36 cellular contexts compared by ENCODE assay signal in the genomic region with DNA sequence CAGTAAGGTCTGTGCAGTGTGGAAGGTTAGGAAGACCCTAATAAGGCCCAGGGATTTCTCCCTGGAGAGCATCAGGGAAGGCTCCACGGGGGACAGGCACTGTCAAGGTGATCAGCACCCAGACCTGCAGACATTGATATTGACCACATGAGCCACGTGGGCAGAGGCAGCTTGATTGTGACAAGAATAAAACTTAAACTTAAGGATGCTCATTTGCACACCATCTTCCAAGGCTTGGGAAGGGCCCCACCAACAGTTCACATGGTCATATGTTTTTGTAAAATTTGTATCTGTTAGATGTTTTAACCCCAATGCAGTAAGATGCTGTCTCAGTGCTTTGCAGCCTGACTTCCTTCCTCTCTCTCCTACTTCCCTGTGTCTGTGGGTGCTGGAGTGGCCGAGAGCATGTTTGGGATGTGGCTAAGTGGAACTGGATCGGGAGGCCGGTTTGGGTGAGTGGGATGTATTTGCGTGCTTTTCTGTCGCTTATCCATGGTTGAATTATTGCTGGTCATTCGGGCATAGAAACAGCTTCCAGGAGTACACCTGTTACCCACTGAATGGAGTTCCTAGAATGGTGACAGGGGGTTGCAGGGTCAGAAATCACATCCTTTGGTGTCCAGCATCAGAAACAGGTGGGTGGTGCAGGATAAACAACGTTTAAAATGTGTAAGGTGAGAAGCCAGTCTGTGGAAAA. TPM values are rescaled to one million over a fixed set of nuclear protein-coding genes. Genes with fewer than 3 reads are reported as not detected.
"Had no signal": no experiment of that assay in that cellular context is flagged by ENCODE, and none has a peak within 500 bp of the region (broad histone marks: within the 10 kb centered on the region; RNA-seq: fewer than 3 reads in every experiment).

No MANE protein-coding gene starts in this region.

- H3K36me3 Mint-ChIP-seq: activated naive CD8-positive, alpha-beta T cell; immature natural killer cell; stimulated activated effector memory CD8-positive, alpha-beta T cell treated with anti-CD3 and anti-CD28 coated beads, Interleukin-12 subunit alpha, Interleukin-12 subunit beta, amount 100 ng/mL, for 72 hours had no signal

- H3K27me3 ChIP-seq: body of pancreas, cardiac muscle cell had no signal

- FAIRE-seq: kidney, pancreas, small intestine, TTC549 had no signal

- H3K9me3 Mint-ChIP-seq: nephron; stimulated activated effector memory CD8-positive, alpha-beta T cell treated with anti-CD3 and anti-CD28 coated beads, Interleukin-12 subunit alpha, Interleukin-12 subunit beta, amount 100 ng/mL, for 72 hours; stimulated activated naive CD8-positive, alpha-beta T cell treated with anti-CD3 and anti-CD28 coated beads, Interleukin-15, Interleukin-2, amounts not matched to agents 100 ng/mL and 50 ng/mL, for 24 hours; T-helper 1 cell treated with Interleukin-12 subunit alpha and Interleukin-12 subunit beta and Interleukin-4 antibody, amounts not matched to agents 30 μg/mL and 1 μg/mL, for 36 hours had no signal

- H3K9me3 ChIP-seq: body of pancreas, heart left ventricle, left lung, neutrophil, pancreas, prostate gland, sigmoid colon, thyroid gland, upper lobe of left lung had no signal

- H3K27ac ChIP-seq: body of pancreas, cardiac muscle cell, foreskin keratinocyte, heart left ventricle, left lung, neutrophil, pancreas, prostate gland, sigmoid colon, thyroid gland, upper lobe of left lung, VCaP had no signal

- H3K27ac Mint-ChIP-seq: activated naive CD8-positive, alpha-beta T cell; nephron; stimulated activated effector memory CD8-positive, alpha-beta T cell treated with anti-CD3 and anti-CD28 coated beads, Interleukin-12 subunit alpha, Interleukin-12 subunit beta, amount 100 ng/mL, for 72 hours; stimulated activated naive CD8-positive, alpha-beta T cell treated with anti-CD3 and anti-CD28 coated beads, Interleukin-15, Interleukin-2, amounts not matched to agents 100 ng/mL and 50 ng/mL, for 24 hours; T-helper 1 cell treated with Interleukin-12 subunit alpha and Interleukin-12 subunit beta and Interleukin-4 antibody, amounts not matched to agents 30 μg/mL and 1 μg/mL, for 36 hours had no signal

- H3K36me3 ChIP-seq: cardiac muscle cell, heart left ventricle, left lung, neutrophil, pancreas, prostate gland, sigmoid colon, thyroid gland, upper lobe of left lung had no signal

- DNase-seq: activated CD4-positive, alpha-beta T cell treated with anti-CD3 and anti-CD28 coated beads for 48 hours; activated CD4-positive, alpha-beta T cell treated with anti-CD3 and anti-CD28 coated beads, Interleukin-2, amount 50 U/mL, for 48 hours; activated CD8-positive, alpha-beta memory T cell treated with anti-CD3 and anti-CD28 coated beads for 24 hours; activated effector memory CD4-positive, alpha-beta T cell treated with Interleukin-2 at 50 U/mL for 16 hours; activated naive CD4-positive, alpha-beta T cell treated with Interleukin-2 at 50 U/mL for 16 hours; aorta; body of pancreas; cortex of kidney; foreskin keratinocyte; heart left ventricle; immature natural killer cell; kidney; mesendoderm; pancreas; sigmoid colon; small intestine; stimulated activated CD4-positive, alpha-beta T cell treated with anti-CD3 and anti-CD28 coated beads, Interleukin-4, amount 100 ng/mL, for 24 hours; T-helper 9 cell; thyroid gland; upper lobe of left lung had no signal

- H3K4me1 ChIP-seq: body of pancreas, foreskin keratinocyte, left lung, pancreas, prostate gland, sigmoid colon, thyroid gland, upper lobe of left lung had no signal

- H3K4me3 Mint-ChIP-seq: activated naive CD8-positive, alpha-beta T cell; immature natural killer cell; nephron; stimulated activated effector memory CD8-positive, alpha-beta T cell treated with anti-CD3 and anti-CD28 coated beads, Interleukin-12 subunit alpha, Interleukin-12 subunit beta, amount 100 ng/mL, for 72 hours; stimulated activated naive CD8-positive, alpha-beta T cell treated with anti-CD3 and anti-CD28 coated beads, Interleukin-15, Interleukin-2, amounts not matched to agents 100 ng/mL and 50 ng/mL, for 24 hours; T-helper 1 cell treated with Interleukin-12 subunit alpha and Interleukin-12 subunit beta and Interleukin-4 antibody, amounts not matched to agents 30 μg/mL and 1 μg/mL, for 36 hours had no signal

- H3K4me1 Mint-ChIP-seq: immature natural killer cell; nephron; stimulated activated effector memory CD8-positive, alpha-beta T cell treated with anti-CD3 and anti-CD28 coated beads, Interleukin-12 subunit alpha, Interleukin-12 subunit beta, amount 100 ng/mL, for 72 hours had no signal

- H3K4me3 ChIP-seq: body of pancreas, cardiac muscle cell, heart left ventricle, left lung, lung, pancreas, prostate gland, sigmoid colon, thyroid gland, upper lobe of left lung had no signal

RNA-seq across cellular contexts. Expression of gene OLIG2, which starts 49.8 kb away (rescaled TPM):
- total RNA-seq: aorta, body of pancreas, esophagus mucosa, foreskin keratinocyte, heart left ventricle, kidney, mucosa of gallbladder, prostate gland, sigmoid colon, subcutaneous adipose tissue, upper lobe of left lung had no signal
- polyA plus RNA-seq: adipose tissue, aorta, cardiac muscle cell, foreskin keratinocyte, heart left ventricle, immature natural killer cell, pancreas, sigmoid colon, small intestine had no signal
